1 cellular context compared by ENCODE assay signal in the genomic region with DNA sequence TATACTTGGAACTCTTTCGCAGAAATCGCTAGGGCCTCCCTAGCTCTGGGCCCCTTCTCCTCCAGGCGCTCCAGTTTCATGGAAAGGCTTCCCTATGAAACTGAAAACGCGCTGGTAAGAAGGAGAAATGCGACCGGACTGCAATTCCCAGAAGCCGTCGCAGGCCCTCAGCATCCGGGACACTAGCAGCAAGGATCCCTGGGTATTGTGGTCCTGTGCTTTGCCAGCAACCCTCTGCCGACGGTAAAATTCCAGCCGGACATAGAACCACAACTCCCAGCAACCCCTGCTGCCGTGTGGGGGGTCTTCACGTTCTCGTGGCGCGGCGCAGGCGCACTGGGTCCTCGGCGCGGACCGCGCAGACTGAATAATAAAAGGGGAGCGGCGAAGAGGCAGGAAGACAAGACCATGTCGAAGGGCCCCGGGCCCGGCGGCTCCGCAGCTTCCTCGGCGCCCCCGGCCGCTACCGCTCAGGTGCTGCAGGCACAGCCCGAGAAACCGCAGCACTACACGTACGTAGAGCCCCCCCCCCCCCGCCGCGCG.
A peak's percentile ranks its signal among the peaks of the same experiment; 100 is the strongest.
TF ChIP-seq lines count a peak whose summit lies in the region.

A gene with protein sequence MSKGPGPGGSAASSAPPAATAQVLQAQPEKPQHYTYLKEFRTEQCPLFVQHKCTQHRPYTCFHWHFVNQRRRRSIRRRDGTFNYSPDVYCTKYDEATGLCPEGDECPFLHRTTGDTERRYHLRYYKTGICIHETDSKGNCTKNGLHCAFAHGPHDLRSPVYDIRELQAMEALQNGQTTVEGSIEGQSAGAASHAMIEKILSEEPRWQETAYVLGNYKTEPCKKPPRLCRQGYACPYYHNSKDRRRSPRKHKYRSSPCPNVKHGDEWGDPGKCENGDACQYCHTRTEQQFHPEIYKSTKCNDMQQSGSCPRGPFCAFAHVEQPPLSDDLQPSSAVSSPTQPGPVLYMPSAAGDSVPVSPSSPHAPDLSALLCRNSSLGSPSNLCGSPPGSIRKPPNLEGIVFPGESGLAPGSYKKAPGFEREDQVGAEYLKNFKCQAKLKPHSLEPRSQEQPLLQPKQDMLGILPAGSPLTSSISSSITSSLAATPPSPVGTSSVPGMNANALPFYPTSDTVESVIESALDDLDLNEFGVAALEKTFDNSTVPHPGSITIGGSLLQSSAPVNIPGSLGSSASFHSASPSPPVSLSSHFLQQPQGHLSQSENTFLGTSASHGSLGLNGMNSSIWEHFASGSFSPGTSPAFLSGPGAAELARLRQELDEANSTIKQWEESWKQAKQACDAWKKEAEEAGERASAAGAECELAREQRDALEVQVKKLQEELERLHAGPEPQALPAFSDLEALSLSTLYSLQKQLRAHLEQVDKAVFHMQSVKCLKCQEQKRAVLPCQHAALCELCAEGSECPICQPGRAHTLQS (plus strand): TSS at position 334 of the 543 bp plus-strand sequence. CDS start 75 bp downstream, at position 409.

TF ChIP-seq in HepG2, 621 proteins besides CTCF, POLR2A, EP300 and RAD21 (continued from another document and continues in another):
- TF ChIP-seq, protein P1, sequence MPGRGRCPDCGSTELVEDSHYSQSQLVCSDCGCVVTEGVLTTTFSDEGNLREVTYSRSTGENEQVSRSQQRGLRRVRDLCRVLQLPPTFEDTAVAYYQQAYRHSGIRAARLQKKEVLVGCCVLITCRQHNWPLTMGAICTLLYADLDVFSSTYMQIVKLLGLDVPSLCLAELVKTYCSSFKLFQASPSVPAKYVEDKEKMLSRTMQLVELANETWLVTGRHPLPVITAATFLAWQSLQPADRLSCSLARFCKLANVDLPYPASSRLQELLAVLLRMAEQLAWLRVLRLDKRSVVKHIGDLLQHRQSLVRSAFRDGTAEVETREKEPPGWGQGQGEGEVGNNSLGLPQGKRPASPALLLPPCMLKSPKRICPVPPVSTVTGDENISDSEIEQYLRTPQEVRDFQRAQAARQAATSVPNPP (CRISPR knock-in tag; IDR thresholded peaks at IDR 0.05) = peak; percentile 46
- TF ChIP-seq, protein P2, sequence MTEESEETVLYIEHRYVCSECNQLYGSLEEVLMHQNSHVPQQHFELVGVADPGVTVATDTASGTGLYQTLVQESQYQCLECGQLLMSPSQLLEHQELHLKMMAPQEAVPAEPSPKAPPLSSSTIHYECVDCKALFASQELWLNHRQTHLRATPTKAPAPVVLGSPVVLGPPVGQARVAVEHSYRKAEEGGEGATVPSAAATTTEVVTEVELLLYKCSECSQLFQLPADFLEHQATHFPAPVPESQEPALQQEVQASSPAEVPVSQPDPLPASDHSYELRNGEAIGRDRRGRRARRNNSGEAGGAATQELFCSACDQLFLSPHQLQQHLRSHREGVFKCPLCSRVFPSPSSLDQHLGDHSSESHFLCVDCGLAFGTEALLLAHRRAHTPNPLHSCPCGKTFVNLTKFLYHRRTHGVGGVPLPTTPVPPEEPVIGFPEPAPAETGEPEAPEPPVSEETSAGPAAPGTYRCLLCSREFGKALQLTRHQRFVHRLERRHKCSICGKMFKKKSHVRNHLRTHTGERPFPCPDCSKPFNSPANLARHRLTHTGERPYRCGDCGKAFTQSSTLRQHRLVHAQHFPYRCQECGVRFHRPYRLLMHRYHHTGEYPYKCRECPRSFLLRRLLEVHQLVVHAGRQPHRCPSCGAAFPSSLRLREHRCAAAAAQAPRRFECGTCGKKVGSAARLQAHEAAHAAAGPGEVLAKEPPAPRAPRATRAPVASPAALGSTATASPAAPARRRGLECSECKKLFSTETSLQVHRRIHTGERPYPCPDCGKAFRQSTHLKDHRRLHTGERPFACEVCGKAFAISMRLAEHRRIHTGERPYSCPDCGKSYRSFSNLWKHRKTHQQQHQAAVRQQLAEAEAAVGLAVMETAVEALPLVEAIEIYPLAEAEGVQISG (CRISPR knock-in tag; IDR thresholded peaks at IDR 0.05) = peak; percentile 82
- TF ChIP-seq, protein P3, sequence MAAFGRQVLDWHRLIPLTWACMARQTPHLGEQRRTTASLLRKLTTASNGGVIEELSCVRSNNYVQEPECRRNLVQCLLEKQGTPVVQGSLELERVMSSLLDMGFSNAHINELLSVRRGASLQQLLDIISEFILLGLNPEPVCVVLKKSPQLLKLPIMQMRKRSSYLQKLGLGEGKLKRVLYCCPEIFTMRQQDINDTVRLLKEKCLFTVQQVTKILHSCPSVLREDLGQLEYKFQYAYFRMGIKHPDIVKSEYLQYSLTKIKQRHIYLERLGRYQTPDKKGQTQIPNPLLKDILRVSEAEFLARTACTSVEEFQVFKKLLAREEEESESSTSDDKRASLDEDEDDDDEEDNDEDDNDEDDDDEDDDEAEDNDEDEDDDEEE (CRISPR knock-in tag; IDR thresholded peaks at IDR 0.05) = peak; percentile 28; the same call in 1 of the 2 replicates
- TF ChIP-seq ZNF816 (CRISPR knock-in tag; IDR thresholded peaks at IDR 0.05; ENCODE audit: borderline replicate concordance) (peak; percentile 80), TBX3 (IDR thresholded peaks at IDR 0.05; ENCODE audit: borderline replicate concordance) (no peak), KMT2B (CRISPR knock-in tag; IDR thresholded peaks at IDR 0.05) (peak; percentile 62; the same call in 1 of the 2 replicates), AKAP8 (CRISPR knock-in tag; IDR thresholded peaks at IDR 0.05) (no peak), MTF2 (CRISPR knock-in tag; IDR thresholded peaks at IDR 0.05; ENCODE audit: borderline replicate concordance) (no peak), HOXA3 (CRISPR knock-in tag; IDR thresholded peaks at IDR 0.05) (peak; percentile 88; the same call in 1 of the 2 replicates), ZFX (CRISPR knock-in tag; IDR thresholded peaks at IDR 0.05; ENCODE audit: low read depth) (peak; percentile 3; the same call in 1 of the 2 replicates), HHEX (CRISPR knock-in tag; IDR thresholded peaks at IDR 0.05) (peak; percentile 65), ZNF382 (CRISPR knock-in tag; IDR thresholded peaks at IDR 0.05; ENCODE audit: borderline replicate concordance) (no peak), PHF21A (CRISPR knock-in tag; IDR thresholded peaks at IDR 0.05) (peak; percentile 84; the same call in 1 of the 2 replicates), ZSCAN9 (CRISPR knock-in tag; IDR thresholded peaks at IDR 0.05; ENCODE audit: borderline replicate concordance) (no peak; the same call in 1 of the 2 replicates), SATB2 (CRISPR knock-in tag; IDR thresholded peaks at IDR 0.05) (0 out of 2 replicates have a peak, but pooled peaks have one; percentile 20), ZNF234 (CRISPR knock-in tag; conservative IDR thresholded peaks at IDR 0.05) (no peak; the same call in 1 of the 2 replicates), SOX6 (IDR thresholded peaks at IDR 0.05) (no peak), SOX6 (CRISPR knock-in tag; IDR thresholded peaks at IDR 0.05) (peak; percentile 49; the same call in 1 of the 2 replicates), TGIF2 (CRISPR knock-in tag; IDR thresholded peaks at IDR 0.05) (peak; percentile 70; the same call in 1 of the 2 replicates), FOSL1 (CRISPR knock-in tag; IDR thresholded peaks at IDR 0.05; ENCODE audit: borderline replicate concordance) (no peak), HIVEP1 (CRISPR knock-in tag; IDR thresholded peaks at IDR 0.05) (peak; percentile 21; the same call in 1 of the 2 replicates), CAMTA2 (CRISPR knock-in tag; IDR thresholded peaks at IDR 0.05; ENCODE audit: borderline replicate concordance) (peak; percentile 87), SUZ12 (IDR thresholded peaks at IDR 0.05; ENCODE audit: low read depth, low read length) (peak; percentile 100), ZNF232 (CRISPR knock-in tag; IDR thresholded peaks at IDR 0.05; ENCODE audit: borderline replicate concordance) (peak; percentile 65; the same call in 1 of the 2 replicates), ZFP62 (CRISPR knock-in tag; IDR thresholded peaks at IDR 0.05) (peak; percentile 99), SPEN (CRISPR knock-in tag; IDR thresholded peaks at IDR 0.05; ENCODE audit: low read depth) (peak; percentile 60; the same call in 1 of the 2 replicates), NFATC3 (CRISPR knock-in tag; IDR thresholded peaks at IDR 0.05) (no peak), CREB1 (IDR thresholded peaks at IDR 0.05) (no peak; the same call in 1 of the 2 replicates), CREB1 (CRISPR knock-in tag; IDR thresholded peaks at IDR 0.05) (peak; percentile 95), ZFP36 (IDR thresholded peaks at IDR 0.05; ENCODE audit: borderline replicate concordance, low read depth, low read length, partially characterized antibody) (no peak)
- TF ChIP-seq, protein P4, sequence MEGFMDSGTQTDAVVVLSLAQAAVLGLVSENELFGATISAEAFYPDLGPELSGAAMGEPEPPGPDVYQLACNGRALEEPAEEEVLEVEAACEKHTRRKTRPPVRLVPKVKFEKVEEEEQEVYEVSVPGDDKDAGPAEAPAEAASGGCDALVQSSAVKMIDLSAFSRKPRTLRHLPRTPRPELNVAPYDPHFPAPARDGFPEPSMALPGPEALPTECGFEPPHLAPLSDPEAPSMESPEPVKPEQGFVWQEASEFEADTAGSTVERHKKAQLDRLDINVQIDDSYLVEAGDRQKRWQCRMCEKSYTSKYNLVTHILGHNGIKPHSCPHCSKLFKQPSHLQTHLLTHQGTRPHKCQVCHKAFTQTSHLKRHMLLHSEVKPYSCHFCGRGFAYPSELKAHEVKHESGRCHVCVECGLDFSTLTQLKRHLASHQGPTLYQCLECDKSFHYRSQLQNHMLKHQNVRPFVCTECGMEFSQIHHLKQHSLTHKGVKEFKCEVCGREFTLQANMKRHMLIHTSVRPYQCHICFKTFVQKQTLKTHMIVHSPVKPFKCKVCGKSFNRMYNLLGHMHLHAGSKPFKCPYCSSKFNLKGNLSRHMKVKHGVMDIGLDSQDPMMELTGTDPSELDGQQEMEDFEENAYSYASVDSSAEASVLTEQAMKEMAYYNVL (CRISPR knock-in tag; IDR thresholded peaks at IDR 0.05; ENCODE audit: borderline replicate concordance) = no peak; the same call in 1 of the 2 replicates
- TF ChIP-seq, protein P5, sequence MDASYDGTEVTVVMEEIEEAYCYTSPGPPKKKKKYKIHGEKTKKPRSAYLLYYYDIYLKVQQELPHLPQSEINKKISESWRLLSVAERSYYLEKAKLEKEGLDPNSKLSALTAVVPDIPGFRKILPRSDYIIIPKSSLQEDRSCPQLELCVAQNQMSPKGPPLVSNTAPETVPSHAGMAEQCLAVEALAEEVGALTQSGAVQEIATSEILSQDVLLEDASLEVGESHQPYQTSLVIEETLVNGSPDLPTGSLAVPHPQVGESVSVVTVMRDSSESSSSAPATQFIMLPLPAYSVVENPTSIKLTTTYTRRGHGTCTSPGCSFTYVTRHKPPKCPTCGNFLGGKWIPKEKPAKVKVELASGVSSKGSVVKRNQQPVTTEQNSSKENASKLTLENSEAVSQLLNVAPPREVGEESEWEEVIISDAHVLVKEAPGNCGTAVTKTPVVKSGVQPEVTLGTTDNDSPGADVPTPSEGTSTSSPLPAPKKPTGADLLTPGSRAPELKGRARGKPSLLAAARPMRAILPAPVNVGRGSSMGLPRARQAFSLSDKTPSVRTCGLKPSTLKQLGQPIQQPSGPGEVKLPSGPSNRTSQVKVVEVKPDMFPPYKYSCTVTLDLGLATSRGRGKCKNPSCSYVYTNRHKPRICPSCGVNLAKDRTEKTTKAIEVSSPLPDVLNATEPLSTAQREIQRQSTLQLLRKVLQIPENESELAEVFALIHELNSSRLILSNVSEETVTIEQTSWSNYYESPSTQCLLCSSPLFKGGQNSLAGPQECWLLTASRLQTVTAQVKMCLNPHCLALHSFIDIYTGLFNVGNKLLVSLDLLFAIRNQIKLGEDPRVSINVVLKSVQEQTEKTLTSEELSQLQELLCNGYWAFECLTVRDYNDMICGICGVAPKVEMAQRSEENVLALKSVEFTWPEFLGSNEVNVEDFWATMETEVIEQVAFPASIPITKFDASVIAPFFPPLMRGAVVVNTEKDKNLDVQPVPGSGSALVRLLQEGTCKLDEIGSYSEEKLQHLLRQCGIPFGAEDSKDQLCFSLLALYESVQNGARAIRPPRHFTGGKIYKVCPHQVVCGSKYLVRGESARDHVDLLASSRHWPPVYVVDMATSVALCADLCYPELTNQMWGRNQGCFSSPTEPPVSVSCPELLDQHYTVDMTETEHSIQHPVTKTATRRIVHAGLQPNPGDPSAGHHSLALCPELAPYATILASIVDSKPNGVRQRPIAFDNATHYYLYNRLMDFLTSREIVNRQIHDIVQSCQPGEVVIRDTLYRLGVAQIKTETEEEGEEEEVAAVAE (CRISPR knock-in tag; IDR thresholded peaks at IDR 0.05; ENCODE audit: borderline replicate concordance) = peak; percentile 72; the same call in 1 of the 2 replicates
- TF ChIP-seq, protein P6, sequence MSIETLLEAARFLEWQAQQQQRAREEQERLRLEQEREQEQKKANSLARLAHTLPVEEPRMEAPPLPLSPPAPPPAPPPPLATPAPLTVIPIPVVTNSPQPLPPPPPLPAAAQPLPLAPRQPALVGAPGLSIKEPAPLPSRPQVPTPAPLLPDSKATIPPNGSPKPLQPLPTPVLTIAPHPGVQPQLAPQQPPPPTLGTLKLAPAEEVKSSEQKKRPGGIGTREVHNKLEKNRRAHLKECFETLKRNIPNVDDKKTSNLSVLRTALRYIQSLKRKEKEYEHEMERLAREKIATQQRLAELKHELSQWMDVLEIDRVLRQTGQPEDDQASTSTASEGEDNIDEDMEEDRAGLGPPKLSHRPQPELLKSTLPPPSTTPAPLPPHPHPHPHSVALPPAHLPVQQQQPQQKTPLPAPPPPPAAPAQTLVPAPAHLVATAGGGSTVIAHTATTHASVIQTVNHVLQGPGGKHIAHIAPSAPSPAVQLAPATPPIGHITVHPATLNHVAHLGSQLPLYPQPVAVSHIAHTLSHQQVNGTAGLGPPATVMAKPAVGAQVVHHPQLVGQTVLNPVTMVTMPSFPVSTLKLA (IDR thresholded peaks at IDR 0.05) = 0 out of 2 replicates have a peak, but pooled peaks have one; percentile 2
- TF ChIP-seq, protein P7, sequence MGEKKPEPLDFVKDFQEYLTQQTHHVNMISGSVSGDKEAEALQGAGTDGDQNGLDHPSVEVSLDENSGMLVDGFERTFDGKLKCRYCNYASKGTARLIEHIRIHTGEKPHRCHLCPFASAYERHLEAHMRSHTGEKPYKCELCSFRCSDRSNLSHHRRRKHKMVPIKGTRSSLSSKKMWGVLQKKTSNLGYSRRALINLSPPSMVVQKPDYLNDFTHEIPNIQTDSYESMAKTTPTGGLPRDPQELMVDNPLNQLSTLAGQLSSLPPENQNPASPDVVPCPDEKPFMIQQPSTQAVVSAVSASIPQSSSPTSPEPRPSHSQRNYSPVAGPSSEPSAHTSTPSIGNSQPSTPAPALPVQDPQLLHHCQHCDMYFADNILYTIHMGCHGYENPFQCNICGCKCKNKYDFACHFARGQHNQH (CRISPR knock-in tag; IDR thresholded peaks at IDR 0.05) = 0 out of 2 replicates have a peak, but pooled peaks have one; percentile 27
- TF ChIP-seq, protein P8, sequence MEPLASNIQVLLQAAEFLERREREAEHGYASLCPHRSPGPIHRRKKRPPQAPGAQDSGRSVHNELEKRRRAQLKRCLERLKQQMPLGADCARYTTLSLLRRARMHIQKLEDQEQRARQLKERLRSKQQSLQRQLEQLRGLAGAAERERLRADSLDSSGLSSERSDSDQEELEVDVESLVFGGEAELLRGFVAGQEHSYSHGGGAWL (CRISPR knock-in tag; IDR thresholded peaks at IDR 0.05) = no peak
